Comparison of ENCODE assay signal across 22 cellular contexts in the genomic region with DNA sequence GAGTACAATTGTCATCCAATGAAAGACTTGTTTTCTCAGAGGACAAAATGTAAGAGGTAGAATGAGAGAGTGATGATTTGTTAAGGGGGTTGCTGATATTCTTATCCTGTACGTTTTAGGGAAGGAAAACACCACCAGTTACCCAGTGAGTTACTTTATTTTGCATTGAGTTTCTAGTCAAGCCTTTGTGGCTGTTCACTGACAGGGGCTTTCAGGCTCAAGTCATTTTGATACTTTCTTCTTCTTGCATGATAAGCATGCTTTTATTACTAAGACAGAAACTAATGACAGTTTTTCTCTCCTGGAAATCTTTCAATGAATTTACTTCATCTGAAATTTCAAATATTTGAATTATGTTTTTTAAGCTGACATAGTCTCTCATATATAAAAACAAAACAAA.
DNase-seq lines count a peak whose midpoint lies in the region; ATAC-seq and TF ChIP-seq lines count a peak whose summit lies in the region.
"Had no signal": no experiment of that assay in that cellular context is flagged by ENCODE, and none has a peak within 500 bp of the region (broad histone marks: within the 10 kb centered on the region; RNA-seq: fewer than 3 reads in every experiment).

No MANE protein-coding gene starts in this region.

- H3K9me3 Mint-ChIP-seq in stimulated activated naive CD8-positive, alpha-beta T cell treated with anti-CD3 and anti-CD28 coated beads, Interleukin-15, amount 100 ng/mL, for 72 hours, result peaks cover 8 to 14% of the 10 kb centered on the region in 2 donors

- H3K27me3 ChIP-seq in upper lobe of left lung, result no peaks in the 10 kb centered on the region
- no peaks in the 10 kb centered on the region for H3K27me3 ChIP-seq in BE2C
- H3K27me3 ChIP-seq: Peyer's patch had no signal

- no peak for TF ChIP-seq EP300 in upper lobe of left lung (IDR thresholded peaks at IDR 0.05)

- H3K27me3 Mint-ChIP-seq in stimulated activated naive CD8-positive, alpha-beta T cell treated with anti-CD3 and anti-CD28 coated beads, Interleukin-15, amount 100 ng/mL, for 72 hours, result no peaks in the 10 kb centered on the region
- H3K27me3 Mint-ChIP-seq: CD8-positive, alpha-beta memory T cell had no signal

- 36 to 45% methylated on average over 1 of the region's 1 CpG for WGBS in upper lobe of left lung, 2 donors

- no peak for DNase-seq in stimulated activated naive CD8-positive, alpha-beta T cell treated with anti-CD3 and anti-CD28 coated beads, Interleukin-15, amount 100 ng/mL, for 72 hours
- no peak for DNase-seq in stimulated activated naive CD8-positive, alpha-beta T cell treated with anti-CD3 and anti-CD28 coated beads, Interleukin-15, Interleukin-2, amounts not matched to agents 100 U/mL and 50 U/mL, for 24 hours
- DNase-seq in upper lobe of left lung (no peak), coronary artery (ENCODE audit: low spot score) (no peak), BE2C (no peak), medulla oblongata (ENCODE audit: extremely low spot score) (no peak)
- DNase-seq: AML-193; CD8-positive, alpha-beta memory T cell; GOT3; MM.1S; NCI-H1048; NCI-H1417 treated with DMSO at 0.1 percent for 48 hours; NCI-H187 treated with DMSO at 0.1 percent for 48 hours; NCI-H226; NCI-H774; NK-92 treated with Interleukin-12 subunit alpha and Interleukin-12 subunit beta, amount 100 ng/mL, for 24 hours; Peyer's patch had no signal

- no peak for TF ChIP-seq POLR2A in upper lobe of left lung (IDR thresholded peaks at IDR 0.05)

- H3K27ac ChIP-seq in upper lobe of left lung (no peak overlapping the region), coronary artery (no peak overlapping the region)
- H3K27ac ChIP-seq: C4-2B, Peyer's patch had no signal

- no peaks in the 10 kb centered on the region for H3K4me1 Mint-ChIP-seq in stimulated activated naive CD8-positive, alpha-beta T cell treated with anti-CD3 and anti-CD28 coated beads, Interleukin-15, amount 100 ng/mL, for 72 hours
- H3K4me1 Mint-ChIP-seq: CD8-positive, alpha-beta memory T cell had no signal

- no peak overlapping the region for H3K4me3 Mint-ChIP-seq in stimulated activated naive CD8-positive, alpha-beta T cell treated with anti-CD3 and anti-CD28 coated beads, Interleukin-15, amount 100 ng/mL, for 72 hours
- H3K4me3 Mint-ChIP-seq: CD8-positive, alpha-beta memory T cell had no signal

- H3K4me1 ChIP-seq in upper lobe of left lung, result no peaks in the 10 kb centered on the region
- H3K4me1 ChIP-seq in BE2C, result no peaks in the 10 kb centered on the region
- H3K4me1 ChIP-seq: Peyer's patch had no signal

- H3K27ac Mint-ChIP-seq in stimulated activated naive CD8-positive, alpha-beta T cell treated with anti-CD3 and anti-CD28 coated beads, Interleukin-15, amount 100 ng/mL, for 72 hours, result no peak overlapping the region
- H3K27ac Mint-ChIP-seq: CD8-positive, alpha-beta memory T cell had no signal

- peak; percentile 42 for ATAC-seq in stimulated activated naive CD8-positive, alpha-beta T cell treated with anti-CD3 and anti-CD28 coated beads, Interleukin-15, amount 100 ng/mL, for 72 hours
- ATAC-seq in stimulated activated naive CD8-positive, alpha-beta T cell treated with anti-CD3 and anti-CD28 coated beads, Interleukin-15, Interleukin-2, amounts not matched to agents 100 U/mL and 50 U/mL, for 24 hours, result no peak
- peak; percentile 85 for ATAC-seq in HG02870 (IDR thresholded peaks at IDR 0.05; ENCODE audit: unreplicated experiment)
- peak; percentile 96 for ATAC-seq in HG03565 (IDR thresholded peaks at IDR 0.05; ENCODE audit: unreplicated experiment)
- ATAC-seq in upper lobe of left lung (ENCODE audit: low FRiP score in 2 of 2), result no peak
- ATAC-seq: HCT116, SK-N-SH treated with all-trans-retinoic acid at 6 μM for 48 hours had no signal

- peaks cover 0 to 17% (median 0%) of the 10 kb centered on the region in 4 donors for H3K9me3 ChIP-seq in upper lobe of left lung
- H3K9me3 ChIP-seq in BE2C, result no peaks in the 10 kb centered on the region
- H3K9me3 ChIP-seq: Peyer's patch had no signal

- no peak overlapping the region for H3K4me3 ChIP-seq in upper lobe of left lung
- H3K4me3 ChIP-seq in coronary artery, result no peak overlapping the region
- no peak overlapping the region for H3K4me3 ChIP-seq in BE2C (ENCODE audit: low read depth, low read length)
- H3K4me3 ChIP-seq: Peyer's patch had no signal

- H3K36me3 ChIP-seq in upper lobe of left lung (no peaks in the 10 kb centered on the region), BE2C (no peaks in the 10 kb centered on the region)
- H3K36me3 ChIP-seq: Peyer's patch had no signal

- no peak for TF ChIP-seq CTCF in upper lobe of left lung (IDR thresholded peaks at IDR 0.05)
- no peak for TF ChIP-seq CTCF in coronary artery (IDR thresholded peaks at IDR 0.05)
- no peak for TF ChIP-seq CTCF in BE2C (IDR thresholded peaks at IDR 0.05; ENCODE audit: low read depth, low read length)

Comparison
In these comparisons a context has a peak if more than half of its experiments do, and no peak if none do; other contexts are left out.
1. ATAC-seq: peak in stimulated activated naive CD8-positive, alpha-beta T cell treated with anti-CD3 and anti-CD28 coated beads, Interleukin-15, amount 100 ng/mL, for 72 hours (single experiment), HG02870 (single experiment) and HG03565 (single experiment); none in stimulated activated naive CD8-positive, alpha-beta T cell treated with anti-CD3 and anti-CD28 coated beads, Interleukin-15, Interleukin-2, amounts not matched to agents 100 U/mL and 50 U/mL, for 24 hours (single experiment) and upper lobe of left lung (0 of 2).